In genomic region chr3:153084431-153084830, GRCh38 we compare ENCODE assay signal across 18 cellular contexts.
DNase-seq lines count a peak whose midpoint lies in the region; ATAC-seq and TF ChIP-seq lines count a peak whose summit lies in the region.
"Had no signal": no experiment of that assay in that cellular context is flagged by ENCODE, and none has a peak within 500 bp of the region (broad histone marks: within the 10 kb centered on the region; RNA-seq: fewer than 3 reads in every experiment).

No MANE protein-coding gene starts in this region.

- no peaks in the 10 kb centered on the region for H3F3A ChIP-seq in GM23338 (replicated peaks; ENCODE audit: low read depth)

- H3K36me3 ChIP-seq in GM23338 (ENCODE audit: insufficient read depth) (no peaks in the 10 kb centered on the region), ovary (no peaks in the 10 kb centered on the region)
- H3K36me3 ChIP-seq: BLaER1 had no signal

- H3K4me1 Mint-ChIP-seq in GM23338 (peaks cover 30% of the 10 kb centered on the region), endothelial cell (ENCODE audit: unreplicated experiment) (peaks cover 24% of the 10 kb centered on the region)
- H3K4me1 Mint-ChIP-seq: B cell had no signal

- intact Hi-C loops in ovary (cut with DNase I), result no loop called here

- H3K27me3 ChIP-seq in GM23338 (ENCODE audit: insufficient read depth) (no peaks in the 10 kb centered on the region), ovary (no peaks in the 10 kb centered on the region)
- H3K27me3 ChIP-seq: BLaER1 had no signal

- peaks cover 21% of the 10 kb centered on the region for H3K4me1 ChIP-seq in GM23338 (ENCODE audit: insufficient read depth)
- no peaks in the 10 kb centered on the region for H3K4me1 ChIP-seq in ovary (ENCODE audit: insufficient read depth)
- H3K4me1 ChIP-seq: BLaER1 had no signal

- H3K9me3 ChIP-seq in ovary, result no peaks in the 10 kb centered on the region
- H3K9me3 ChIP-seq: BLaER1 had no signal

- H3K27ac ChIP-seq in GM23338 (ENCODE audit: low read depth), result no peak overlapping the region
- H3K27ac ChIP-seq in ovary, result no peak overlapping the region
- H3K27ac ChIP-seq: BLaER1, C4-2B had no signal

- 79 to 81% (median 80%) methylated on average over 3 of the region's 3 CpGs for WGBS in ovary, 3 donors

- H3K9me3 Mint-ChIP-seq in GM23338, result no peaks in the 10 kb centered on the region
- no peaks in the 10 kb centered on the region for H3K9me3 Mint-ChIP-seq in endothelial cell (ENCODE audit: unreplicated experiment)
- H3K9me3 Mint-ChIP-seq: CD8-positive, alpha-beta T cell had no signal

- TF ChIP-seq CTCF in GM23338 (conservative IDR thresholded peaks at IDR 0.05; ENCODE audit: low read depth in 2 of 2), result no peak
- no peak for TF ChIP-seq CTCF in endothelial cell (IDR thresholded peaks at IDR 0.05; ENCODE audit: unreplicated experiment)
- no peak for TF ChIP-seq CTCF in ovary (IDR thresholded peaks at IDR 0.05)

- H2AFZ ChIP-seq in GM23338, result no peak overlapping the region

- H3K79me2 ChIP-seq in GM23338 (replicated peaks; ENCODE audit: insufficient read depth), result no peaks in the 10 kb centered on the region

- DNase-seq in GM23338 (ENCODE audit: low spot score) (no peak), endothelial cell (ENCODE audit: low spot score) (no peak), glomerular endothelial cell (ENCODE audit: extremely low read depth, low read depth, low spot score) (peak; percentile 12), ovary (no peak), A172 (ENCODE audit: low spot score) (no peak)
- no peak for DNase-seq in activated CD8-positive, alpha-beta memory T cell treated with anti-CD3 and anti-CD28 coated beads for 24 hours
- DNase-seq: CD4-positive, CD25-positive, alpha-beta regulatory T cell; CD8-positive, alpha-beta T cell; DMS 273 treated with DMSO at 0.1 percent for 48 hours; DMS79; EL; GDM1; H7; HCEC 1CT had no signal

- no peaks in the 10 kb centered on the region for H4K20me1 ChIP-seq in GM23338 (replicated peaks; ENCODE audit: insufficient read depth)
- H4K20me1 ChIP-seq: BLaER1 had no signal

- H3K27me3 Mint-ChIP-seq in GM23338 (ENCODE audit: insufficient read depth, low read depth, poor library complexity), result peaks cover 4% of the 10 kb centered on the region
- H3K27me3 Mint-ChIP-seq in endothelial cell (ENCODE audit: unreplicated experiment), result peaks cover 4% of the 10 kb centered on the region

- H3K9me2 ChIP-seq in GM23338 (ENCODE audit: insufficient read depth), result no peaks in the 10 kb centered on the region

- no peaks in the 10 kb centered on the region for H3K36me3 Mint-ChIP-seq in GM23338 (ENCODE audit: low read depth)
- H3K36me3 Mint-ChIP-seq in endothelial cell (ENCODE audit: low read depth, unreplicated experiment), result no peaks in the 10 kb centered on the region
- H3K36me3 Mint-ChIP-seq: CD4-positive, CD25-positive, alpha-beta regulatory T cell; CD8-positive, alpha-beta T cell had no signal

- H3K4me2 ChIP-seq in GM23338, result no peak overlapping the region
- H3K4me2 ChIP-seq: BLaER1 had no signal

- no peak for ATAC-seq in GM23338
- ATAC-seq: CD8-positive, alpha-beta T cell; GM12878 had no signal

- H3K27ac Mint-ChIP-seq in GM23338 (peak overlapping the region; percentile 38; the same call in 1 of the 2 replicates), endothelial cell (ENCODE audit: unreplicated experiment) (peak overlapping the region; percentile 98)
- H3K27ac Mint-ChIP-seq: B cell; CD4-positive, CD25-positive, alpha-beta regulatory T cell; CD8-positive, alpha-beta T cell had no signal

- TF ChIP-seq EP300 in ovary (IDR thresholded peaks at IDR 0.05), result no peak

- H3K4me3 Mint-ChIP-seq in GM23338 (no peak overlapping the region), endothelial cell (ENCODE audit: unreplicated experiment) (no peak overlapping the region)
- H3K4me3 Mint-ChIP-seq: B cell; CD4-positive, CD25-positive, alpha-beta regulatory T cell; CD8-positive, alpha-beta T cell had no signal

- TF ChIP-seq POLR2A in ovary (IDR thresholded peaks at IDR 0.05), result no peak

- no peak overlapping the region for H3K4me3 ChIP-seq in GM23338
- H3K4me3 ChIP-seq in ovary, result no peak overlapping the region
- H3K4me3 ChIP-seq: BLaER1, GM12878 had no signal

TF ChIP-seq in GM23338, 12 proteins besides CTCF, POLR2A, EP300 and RAD21:
- TF ChIP-seq EZH2 (IDR thresholded peaks at IDR 0.05; ENCODE audit: low read depth, unreplicated experiment), result no peak
